ENCODE assay signal across 21 cellular contexts in the genomic region with DNA sequence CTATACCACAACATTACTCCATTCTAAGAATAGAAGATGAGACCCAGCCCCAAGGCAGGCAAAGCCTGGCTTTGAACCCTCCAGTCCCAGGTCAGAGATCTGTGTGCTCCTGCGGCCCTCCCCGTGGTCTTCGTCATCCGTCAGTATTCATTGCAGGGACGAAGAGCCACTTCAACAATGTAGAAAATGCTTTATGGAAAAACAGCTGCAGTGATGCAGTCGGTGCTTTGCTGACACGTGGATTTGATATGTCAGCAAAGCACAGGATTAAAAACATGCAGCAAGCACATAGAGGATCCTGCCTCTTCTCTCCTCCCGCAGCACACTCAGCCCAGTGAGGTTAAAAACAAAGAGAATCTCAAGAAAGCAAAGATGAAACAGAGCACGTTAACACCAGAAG.
A peak's percentile ranks its signal among the peaks of the same experiment; 100 is the strongest.
DNase-seq lines count a peak whose midpoint lies in the region; FAIRE-seq and TF ChIP-seq lines count a peak whose summit lies in the region.
"Had no signal": no experiment of that assay in that cellular context is flagged by ENCODE, and none has a peak within 500 bp of the region (broad histone marks: within the 10 kb centered on the region; RNA-seq: fewer than 3 reads in every experiment).

No MANE protein-coding gene starts in this region.

- peak in 1 of 2 donors; percentile 7 for DNase-seq in cardiac muscle cell (ENCODE audit: low read depth in 1 of 2, low spot score in 1 of 2)
- DNase-seq in cardiac septum (ENCODE audit: low spot score): no peak
- DNase-seq in mesothelial cell of epicardium (ENCODE audit: low spot score in 2 of 2, unreplicated experiment in 2 of 2): no peak
- DNase-seq in urothelium cell line (ENCODE audit: low spot score): no peak
- no peak for DNase-seq in T1000 (lab: John Stamatoyannopoulos, UW)
- DNase-seq in NCI-H128 (lab: John Stamatoyannopoulos, UW; ENCODE audit: unreplicated experiment): no peak
- no peak for DNase-seq in activated naive CD4-positive, alpha-beta T cell treated with Interleukin-2 at 50 U/mL for 16 hours
- DNase-seq: activated CD4-positive, CD25-positive, alpha-beta regulatory T cell treated with anti-CD3 and anti-CD28 coated beads, Interleukin-2, amount 50 U/mL, for 72 hours; activated effector memory CD4-positive, alpha-beta T cell treated with anti-CD3 and anti-CD28 coated beads, Interleukin-2, amount 50 U/mL, for 16 hours; CD4-positive, alpha-beta T cell; DND-41; glutamatergic neuron; mammary epithelial cell; stimulated activated CD4-positive, alpha-beta T cell treated with anti-CD3 and anti-CD28 coated beads, Interleukin-1b, Interleukin-23, amount 100 ng/mL, for 48 hours had no signal

- H3K27me3 ChIP-seq in cardiac muscle cell: no peaks in the 10 kb centered on the region
- H3K27me3 ChIP-seq: ascending aorta, SJSA1 had no signal

- H3K27ac ChIP-seq in cardiac muscle cell: peak overlapping the region; percentile 18
- H3K27ac ChIP-seq: ascending aorta, coronary artery, epithelial cell of prostate, SJSA1 had no signal

- peaks cover 7% of the 10 kb centered on the region for H3K4me1 ChIP-seq in cardiac muscle cell (ENCODE audit: low read depth)
- H3K4me1 ChIP-seq: ascending aorta had no signal

- FAIRE-seq in urothelium cell line (lab: Jason Lieb, UNC): peak; percentile 80

- no peaks in the 10 kb centered on the region for H3K9me3 ChIP-seq in cardiac muscle cell (ENCODE audit: low read depth)
- H3K9me3 ChIP-seq: ascending aorta, SJSA1 had no signal

- H3K9me3 Mint-ChIP-seq in brain (peaks cover 0 to 8% (median 4%) of the 10 kb centered on the region in 5 experiments), mesothelial cell of epicardium (peaks cover 5% of the 10 kb centered on the region)
- H3K9me3 Mint-ChIP-seq: CD4-positive, alpha-beta T cell; natural killer cell treated with Interleukin-12 subunit alpha and Interleukin-12 subunit beta and Interleukin-15 and Interleukin-18, amount 100 ng/mL, for 72 hours had no signal

- peak overlapping the region in 4 of 5 experiments; percentile 1 to 87 (median 28) for H3K27ac Mint-ChIP-seq in brain
- H3K27ac Mint-ChIP-seq in mesothelial cell of epicardium: peak overlapping the region; percentile 13
- H3K27ac Mint-ChIP-seq: CD4-positive, alpha-beta T cell; natural killer cell treated with Interleukin-12 subunit alpha and Interleukin-12 subunit beta and Interleukin-15 and Interleukin-18, amount 100 ng/mL, for 72 hours; T-helper 2 cell treated with Interferon-gamma antibody and Interleukin-4, amounts not matched to agents 5 μg/mL and 100 μg/mL, for 36 hours had no signal

- no peaks in the 10 kb centered on the region for H3K36me3 ChIP-seq in cardiac muscle cell
- H3K36me3 ChIP-seq: ascending aorta, SJSA1 had no signal

- H3K4me1 Mint-ChIP-seq in brain: peaks cover 28% of the 10 kb centered on the region
- H3K4me1 Mint-ChIP-seq in mesothelial cell of epicardium: peaks cover 10% of the 10 kb centered on the region

- intact Hi-C loops in cardiac septum (cut with DNase I): loop anchor here (10.0 kb wide), 1 partner anchor 384 kb away; no protein-coding TSS in a partner anchor

- H3K4me3 Mint-ChIP-seq in brain: peak overlapping the region in 3 of 5 experiments; percentile 1 to 57 (median 6)
- H3K4me3 Mint-ChIP-seq in mesothelial cell of epicardium: no peak overlapping the region
- H3K4me3 Mint-ChIP-seq: CD4-positive, alpha-beta T cell; natural killer cell treated with Interleukin-12 subunit alpha and Interleukin-12 subunit beta and Interleukin-15 and Interleukin-18, amount 100 ng/mL, for 72 hours; T-helper 2 cell treated with Interferon-gamma antibody and Interleukin-4, amounts not matched to agents 5 μg/mL and 100 μg/mL, for 36 hours had no signal

- peaks cover 2% of the 10 kb centered on the region for H3K27me3 Mint-ChIP-seq in brain
- no peaks in the 10 kb centered on the region for H3K27me3 Mint-ChIP-seq in mesothelial cell of epicardium (ENCODE audit: low read depth)
- H3K27me3 Mint-ChIP-seq: CD4-positive, alpha-beta T cell had no signal

- TF ChIP-seq CTCF in cardiac muscle cell (IDR thresholded peaks at IDR 0.05; ENCODE audit: low read depth, low read length) (no peak), brain (conservative IDR thresholded peaks at IDR 0.05) (no peak), mesothelial cell of epicardium (IDR thresholded peaks at IDR 0.05; ENCODE audit: unreplicated experiment) (no peak)

- no peak overlapping the region for H3K4me3 ChIP-seq in cardiac muscle cell
- H3K4me3 ChIP-seq: ascending aorta, coronary artery, SJSA1 had no signal

- H3K36me3 Mint-ChIP-seq in brain (peaks cover 24% of the 10 kb centered on the region), mesothelial cell of epicardium (peaks cover 2% of the 10 kb centered on the region)
- H3K36me3 Mint-ChIP-seq: natural killer cell treated with Interleukin-12 subunit alpha and Interleukin-12 subunit beta and Interleukin-15 and Interleukin-18, amount 100 ng/mL, for 72 hours had no signal
